8 cellular contexts compared by ENCODE assay signal in genomic region chr11:67615455-67616430, GRCh38. TPM values are rescaled to one million over a fixed set of nuclear protein-coding genes. Genes with fewer than 3 reads are reported as not detected.
DNase-seq lines count a peak whose midpoint lies in the region; ATAC-seq, FAIRE-seq and TF ChIP-seq lines count a peak whose summit lies in the region.

No MANE protein-coding gene starts in this region.

- BruUV-seq in HCT116 (replicated peaks; lab: Mats Ljungman, UMichigan) (no TSS peak), GM12878 (replicated peaks; lab: Mats Ljungman, UMichigan) (no TSS peak)

- H3K27ac ChIP-seq in BLaER1 treated with 17β-estradiol and CSF1 and Interleukin-3, amounts not matched to agents 10 nM and 100 nM: peak overlapping the region in 7 of 11 experiments; percentile 90 to 98 (median 94); a peak in 10 of 22 replicates
- H3K27ac ChIP-seq in HCT116 (ENCODE audit: low read depth, low read length) (no peak overlapping the region; the same call in 1 of the 2 replicates), SK-N-SH (ENCODE audit: low read depth in 2 of 2, low read length in 1 of 2) (no peak overlapping the region), GM12878 (ENCODE audit: control insufficient read depth, insufficient read depth) (no peak overlapping the region), right lobe of liver (no peak overlapping the region), upper lobe of right lung (no peak overlapping the region)

- peak overlapping the region in 6 of 11 experiments; percentile 12 to 87 (median 80); a peak in 7 of 22 replicates for H3K9ac ChIP-seq in BLaER1 treated with 17β-estradiol and CSF1 and Interleukin-3, amounts not matched to agents 10 nM and 100 nM
- H3K9ac ChIP-seq in HCT116 (ENCODE audit: low read length): no peak overlapping the region
- H3K9ac ChIP-seq in SK-N-SH: no peak overlapping the region
- no peak overlapping the region for H3K9ac ChIP-seq in GM12878 (ENCODE audit: control insufficient read depth, insufficient read depth, low read length)

- H3K36me3 ChIP-seq in BLaER1 treated with 17β-estradiol and CSF1 and Interleukin-3, amounts not matched to agents 10 nM and 100 nM: peaks cover 20 to 28% (median 24%) of the 10 kb centered on the region in 11 experiments; a peak in 21 of 22 replicates
- H3K36me3 ChIP-seq in HCT116 (ENCODE audit: control insufficient read depth in 1 of 2, insufficient read depth in 2 of 2, low read length in 2 of 2): peaks cover 3 to 5% of the 10 kb centered on the region in 2 experiments; a peak in 3 of 4 replicates
- H3K36me3 ChIP-seq in SK-N-SH (replicated peaks in 1 of 2; ENCODE audit: control insufficient read depth in 1 of 2, insufficient read depth in 2 of 2, low read length in 1 of 2): peaks cover 0 to 20% of the 10 kb centered on the region in 2 experiments
- peaks cover 5 to 17% of the 10 kb centered on the region in 2 experiments; a peak in 3 of 4 replicates for H3K36me3 ChIP-seq in GM12878 (ENCODE audit: control insufficient read depth in 2 of 2, insufficient read depth in 2 of 2, low read length in 1 of 2)
- peaks cover 0 to 10% (median 3%) of the 10 kb centered on the region in 4 donors for H3K36me3 ChIP-seq in right lobe of liver
- H3K36me3 ChIP-seq in upper lobe of right lung: peaks cover 19% of the 10 kb centered on the region

- RAD21 ChIA-PET in HCT116 (lab: Charles Lee; ENCODE audit: low non-redundant PET in 1 of 2, low total read pairs in 2 of 2, uncharacterized antibody in 2 of 2, unreplicated experiment in 2 of 2) (no interaction called here), GM12878 (lab: Charles Lee; ENCODE audit: unreplicated experiment) (interaction anchor here (1.1 to 2.9 kb wide), 4 partner anchors 14 to 33 kb away, joined by 5 to 26 read pairs (median 8); partner anchors contain the start of genes GSTP1 and NUDT8)

- peak; percentile 71 to 94 (median 81) for TF ChIP-seq CTCF in HCT116 (IDR thresholded peaks at IDR 0.05 in 2 of 3, conservative IDR thresholded peaks at IDR 0.05 in 1 of 3; ENCODE audit: borderline replicate concordance in 1 of 3, insufficient read depth in 1 of 3, low read depth in 2 of 3, low read length in 2 of 3)
- peak; percentile 46 for TF ChIP-seq CTCF in SK-N-SH (IDR thresholded peaks at IDR 0.05)
- peak; percentile 51 to 77 (median 64) for TF ChIP-seq CTCF in GM12878 (IDR thresholded peaks at IDR 0.05 in 2 of 3, conservative IDR thresholded peaks at IDR 0.05 in 1 of 3; ENCODE audit: control insufficient read depth in 2 of 3, extremely low read depth in 1 of 3, insufficient read depth in 1 of 3, low read depth in 3 of 3, low read length in 3 of 3)
- TF ChIP-seq CTCF in right lobe of liver (IDR thresholded peaks at IDR 0.05): peak; percentile 61 to 72 (median 66)
- TF ChIP-seq CTCF in upper lobe of right lung (IDR thresholded peaks at IDR 0.05): peak; percentile 47

- CTCF ChIA-PET in HCT116 (lab: Charles Lee): interaction anchor here (0.6 to 1.7 kb wide), 3 partner anchors 43 to 792 kb away, joined by 3 to 14 read pairs (median 5); no protein-coding TSS in a partner anchor
- CTCF ChIA-PET in SK-N-SH (lab: Yijun Ruan, JAX): interaction anchor here (1.1 to 7.1 kb wide), 4 partner anchors 13 to 44 kb away, joined by 4 to 107 read pairs (median 14); partner anchors contain the start of genes GSTP1 and NUDT8
- CTCF ChIA-PET in GM12878 (lab: Yijun Ruan, JAX): interaction anchor here (0.6 to 6.0 kb wide), 9 partner anchors 9 to 44 kb away, joined by 3 to 71 read pairs (median 4); partner anchors contain the start of genes GSTP1 and NUDT8

- no peak overlapping the region for H3K4me3 ChIP-seq in BLaER1 treated with 17β-estradiol and CSF1 and Interleukin-3, amounts not matched to agents 10 nM and 100 nM
- H3K4me3 ChIP-seq in HCT116 (replicated peaks in 1 of 2; ENCODE audit: low read depth in 1 of 2, low read length in 2 of 2) (no peak overlapping the region), SK-N-SH (ENCODE audit: low read depth in 2 of 2, low read length in 1 of 2) (no peak overlapping the region), GM12878 (no peak overlapping the region), right lobe of liver (no peak overlapping the region), upper lobe of right lung (no peak overlapping the region)

- SMC1A ChIA-PET in GM12878 (lab: Charles Lee; ENCODE audit: uncharacterized antibody, unreplicated experiment): interaction anchor here (0.6 to 3.4 kb wide), 8 partner anchors 13 to 387 kb away, joined by 3 to 15 read pairs (median 6); partner anchors contain the start of genes GSTP1 and NUDT8

- TF ChIP-seq EP300 in SK-N-SH (IDR thresholded peaks at IDR 0.05; ENCODE audit: borderline replicate concordance in 1 of 2, low read depth in 1 of 2, low read length in 1 of 2) (no peak), GM12878 (IDR thresholded peaks at IDR 0.05; ENCODE audit: borderline replicate concordance in 1 of 2, control insufficient read depth in 1 of 2, low read depth in 2 of 2, low read length in 2 of 2) (no peak)

- TF ChIP-seq RAD21 in HCT116 (IDR thresholded peaks at IDR 0.05; ENCODE audit: low read depth) (peak; percentile 43), SK-N-SH (IDR thresholded peaks at IDR 0.05; ENCODE audit: low read length) (no peak), GM12878 (IDR thresholded peaks at IDR 0.05; ENCODE audit: insufficient read depth, low read depth, low read length) (peak; percentile 27; the same call in 1 of the 2 replicates)

- H3K9me2 ChIP-seq in HCT116 (ENCODE audit: insufficient read depth) (no peaks in the 10 kb centered on the region), SK-N-SH (no peaks in the 10 kb centered on the region)

- WGBS in SK-N-SH (ENCODE audit: low lambda C conversion rate): 43% methylated on average over 33 of the region's 37 CpGs
- WGBS in GM12878 (ENCODE audit: insufficient coverage, insufficient replicate concordance, low lambda C conversion rate, missing lambda C conversion rate): 67% methylated on average over 34 of the region's 37 CpGs
- 50% methylated on average over 8 of the region's 37 CpGs for WGBS in right lobe of liver (ENCODE audit: insufficient coverage, low coverage, low lambda C conversion rate, missing lambda C conversion rate)

- H2AFZ ChIP-seq in HCT116 (ENCODE audit: low read depth, low read length, poor library complexity, severe bottlenecking) (no peak overlapping the region), SK-N-SH (ENCODE audit: low read depth) (no peak overlapping the region), GM12878 (ENCODE audit: control insufficient read depth, low read depth, low read length) (no peak overlapping the region)

- no peaks in the 10 kb centered on the region for H3F3A ChIP-seq in SK-N-SH (replicated peaks; ENCODE audit: insufficient read depth)

- intact Hi-C loops in HCT116 (cut with micrococcal nuclease) (loop anchor here (1.0 kb wide), 1 partner anchor 44 kb away; no protein-coding TSS in a partner anchor), GM12878 (cut with micrococcal nuclease; ENCODE audit: unreplicated experiment) (no loop called here), right lobe of liver (cut with DNase I) (no loop called here), upper lobe of right lung (cut with DNase I) (no loop called here)

- peak; percentile 87 for ATAC-seq in HCT116
- peak; percentile 56 for ATAC-seq in GM12878
- peak; percentile 83 to 87 (median 86) for ATAC-seq in right lobe of liver
- ATAC-seq in upper lobe of right lung: peak; percentile 70
- ATAC-seq in GM21447 (IDR thresholded peaks at IDR 0.05; ENCODE audit: unreplicated experiment): no peak
- ATAC-seq in HG03521 (IDR thresholded peaks at IDR 0.05; ENCODE audit: unreplicated experiment): no peak

- H4K20me1 ChIP-seq in BLaER1 treated with 17β-estradiol and CSF1 and Interleukin-3, amounts not matched to agents 10 nM and 100 nM: peaks cover 0 to 17% (median 3%) of the 10 kb centered on the region in 11 experiments; a peak in 5 of 22 replicates
- no peaks in the 10 kb centered on the region for H4K20me1 ChIP-seq in HCT116 (ENCODE audit: insufficient read depth)
- H4K20me1 ChIP-seq in SK-N-SH (ENCODE audit: insufficient read depth): peaks cover 2% of the 10 kb centered on the region; the same call in 1 of the 2 replicates
- H4K20me1 ChIP-seq in GM12878 (ENCODE audit: control insufficient read depth, insufficient read depth): no peaks in the 10 kb centered on the region

- peak overlapping the region in 9 of 11 experiments; percentile 89 to 98 (median 96); a peak in 18 of 22 replicates for H3K4me2 ChIP-seq in BLaER1 treated with 17β-estradiol and CSF1 and Interleukin-3, amounts not matched to agents 10 nM and 100 nM
- H3K4me2 ChIP-seq in HCT116 (ENCODE audit: low read length): no peak overlapping the region
- H3K4me2 ChIP-seq in SK-N-SH: no peak overlapping the region
- no peak overlapping the region for H3K4me2 ChIP-seq in GM12878 (ENCODE audit: control insufficient read depth, insufficient read depth)

- H3K4me1 ChIP-seq in BLaER1 treated with 17β-estradiol and CSF1 and Interleukin-3, amounts not matched to agents 10 nM and 100 nM: peaks cover 22 to 42% (median 41%) of the 10 kb centered on the region in 10 experiments
- H3K4me1 ChIP-seq in HCT116 (ENCODE audit: control insufficient read depth in 1 of 2, insufficient read depth in 2 of 2, low read length in 2 of 2): peaks cover 2 to 13% of the 10 kb centered on the region in 2 experiments; a peak in 2 of 4 replicates
- H3K4me1 ChIP-seq in SK-N-SH (ENCODE audit: control insufficient read depth in 1 of 2, insufficient read depth in 2 of 2, low read depth in 1 of 2, low read length in 1 of 2): no peaks in the 10 kb centered on the region; a peak in 1 of 4 replicates
- H3K4me1 ChIP-seq in GM12878 (ENCODE audit: control insufficient read depth, insufficient read depth, low read length): peaks cover 22% of the 10 kb centered on the region
- peaks cover 0 to 7% (median 0%) of the 10 kb centered on the region in 4 donors for H3K4me1 ChIP-seq in right lobe of liver
- H3K4me1 ChIP-seq in upper lobe of right lung: peaks cover 13% of the 10 kb centered on the region

- peaks cover 0 to 10% (median 0%) of the 10 kb centered on the region in 11 experiments; a peak in 5 of 22 replicates for H3K9me3 ChIP-seq in BLaER1 treated with 17β-estradiol and CSF1 and Interleukin-3, amounts not matched to agents 10 nM and 100 nM (replicated peaks in 1 of 11)
- H3K9me3 ChIP-seq in HCT116 (ENCODE audit: control insufficient read depth in 1 of 2, insufficient read depth in 1 of 2, low read depth in 1 of 2, low read length in 2 of 2): no peaks in the 10 kb centered on the region
- no peaks in the 10 kb centered on the region for H3K9me3 ChIP-seq in SK-N-SH
- no peaks in the 10 kb centered on the region for H3K9me3 ChIP-seq in GM12878 (replicated peaks; ENCODE audit: control insufficient read depth, insufficient read depth, low read length)
- no peaks in the 10 kb centered on the region for H3K9me3 ChIP-seq in right lobe of liver
- H3K9me3 ChIP-seq in upper lobe of right lung: no peaks in the 10 kb centered on the region

- in situ Hi-C loops in GM12878 (cut with MboI): no loop called here

- FAIRE-seq in GM12878 (lab: Jason Lieb, UNC): no peak

- peaks cover 0 to 11% (median 0%) of the 10 kb centered on the region in 11 experiments; a peak in 6 of 22 replicates for H3K27me3 ChIP-seq in BLaER1 treated with 17β-estradiol and CSF1 and Interleukin-3, amounts not matched to agents 10 nM and 100 nM
- H3K27me3 ChIP-seq in HCT116 (ENCODE audit: insufficient read depth, low read length) (no peaks in the 10 kb centered on the region), SK-N-SH (ENCODE audit: insufficient read depth) (no peaks in the 10 kb centered on the region), GM12878 (replicated peaks in 1 of 2; ENCODE audit: control insufficient read depth in 2 of 2, insufficient read depth in 2 of 2, low read length in 1 of 2) (no peaks in the 10 kb centered on the region), right lobe of liver (no peaks in the 10 kb centered on the region), upper lobe of right lung (no peaks in the 10 kb centered on the region)

- TF ChIP-seq POLR2A in HCT116 (IDR thresholded peaks at IDR 0.05; ENCODE audit: borderline replicate concordance, extremely low read depth, insufficient read depth, insufficient read length) (no peak), GM12878 (IDR thresholded peaks at IDR 0.05; ENCODE audit: low read depth, low read length) (peak; percentile 35; the same call in 1 of the 2 replicates), right lobe of liver (IDR thresholded peaks at IDR 0.05) (no peak)

- POLR2A ChIA-PET in HCT116 (lab: Charles Lee) (no interaction called here), SK-N-SH (lab: Yijun Ruan, JAX) (interaction anchor here (1.5 kb wide), 1 partner anchor 14 kb away, joined by 4 read pairs; the partner anchor contains the start of gene NUDT8), GM12878 (lab: Charles Lee) (interaction anchor here (1.0 to 3.5 kb wide), 6 partner anchors 14 to 32 kb away, joined by 3 to 25 read pairs (median 4); partner anchors contain the start of genes GSTP1 and NUDT8)

- H3K79me2 ChIP-seq in HCT116 (ENCODE audit: insufficient read depth, low read length): no peaks in the 10 kb centered on the region
- H3K79me2 ChIP-seq in SK-N-SH (ENCODE audit: insufficient read depth): no peaks in the 10 kb centered on the region
- H3K79me2 ChIP-seq in GM12878 (ENCODE audit: control insufficient read depth, insufficient read depth, low read length): no peaks in the 10 kb centered on the region

- peak; percentile 41 for DNase-seq in HCT116 (ENCODE audit: low read depth, low spot score)
- peak; percentile 76 for DNase-seq in SK-N-SH
- DNase-seq in GM12878 (ENCODE audit: low read depth, low spot score): no peak
- peak; percentile 73 to 81 (median 77) for DNase-seq in right lobe of liver
- peak; percentile 78 for DNase-seq in upper lobe of right lung

RNA-seq across cellular contexts. Expression of gene NDUFV1, which starts 9.0 kb away (rescaled TPM):
- 242 TPM for total RNA-seq in HCT116 (2021; ENCODE audit: unreplicated experiment)
- 232 and 287 TPM in 2 replicates for polyA plus RNA-seq in HCT116 (2012)
- polyA plus RNA-seq in SK-N-SH (2012; rRNA removed): 220 and 278 TPM in 2 replicates
- 107 and 138 TPM in 2 replicates for polyA plus RNA-seq in SK-N-SH (2012; cell fraction: cytosol; rRNA removed)
- polyA plus RNA-seq in SK-N-SH (2012; cell fraction: nucleus; rRNA removed): 658 and 815 TPM in 2 replicates
- 213 and 251 TPM in 2 replicates for total RNA-seq in GM12878 (2013; cell fraction: nucleolus; rRNA removed)
- 301 and 330 TPM in 2 replicates for total RNA-seq in GM12878 (2014; rRNA removed)
- 162 and 166 TPM in 2 replicates for total RNA-seq in GM12878 (2014; rRNA removed; fragmentation: Illumina TruSeq; extraction: Trizol)
- 310 and 312 TPM in 2 replicates for total RNA-seq in GM12878 (2021)
- polyA plus RNA-seq in GM12878 (2011; ENCODE audit: low read depth): 75.2 TPM
- polyA plus RNA-seq in GM12878 (2011; rRNA removed): 97.9 and 184 TPM in 2 replicates
- polyA plus RNA-seq in GM12878 (2011; cell fraction: cytosol; rRNA removed): 278 and 410 TPM in 2 replicates
- polyA plus RNA-seq in GM12878 (2011; cell fraction: nucleus; rRNA removed): 516 and 698 TPM in 2 replicates
- polyA plus RNA-seq in GM12878 (2012): 210 and 225 TPM in 2 replicates
- 37.6 and 129 TPM in 2 replicates for polyA plus RNA-seq in GM12878 (2014; fragmentation: Illumina TruSeq; extraction: Trizol)
- 10 to 100 TPM in 1 of 2 experiments, 1 to 10 TPM in 1; 8.2 to 51.7 TPM for polyA plus RNA-seq in GM12878 (2014; fragmentation: Nextera tagmentation; extraction: Ambion mirVana)
- polyA plus RNA-seq in GM12878 (2014; rRNA removed): 277 and 312 TPM in 2 replicates
- 100 to 1,000 TPM; 348 to 380 TPM for polyA plus RNA-seq in GM12878 (2016; fragmentation: Nextera tagmentation; extraction: Ambion mirVana)
- 107 and 172 TPM in 2 replicates for polyA minus RNA-seq in GM12878 (2011; rRNA and poly(A)+ RNA removed)
- 90.7 and 96.4 TPM in 2 replicates for polyA minus RNA-seq in GM12878 (2011; cell fraction: cytosol; rRNA and poly(A)+ RNA removed)
- polyA minus RNA-seq in GM12878 (2011; cell fraction: nucleus; rRNA and poly(A)+ RNA removed): 83.2 and 139 TPM in 2 replicates
- 100 to 1,000 TPM; 151 to 214 (median 163) TPM for total RNA-seq in right lobe of liver
- 141 TPM for total RNA-seq in upper lobe of right lung

RNA-seq across cellular contexts. Expression of gene NUDT8, which starts 14.0 kb away (rescaled TPM):
- total RNA-seq in HCT116 (2021; ENCODE audit: unreplicated experiment) (18.7 TPM), GM12878 (2014; rRNA removed) (15.9 and 18.2 TPM in 2 replicates), GM12878 (2014; rRNA removed; fragmentation: Illumina TruSeq; extraction: Trizol) (3.3 and 4.8 TPM in 2 replicates), GM12878 (2021) (16.5 and 16.9 TPM in 2 replicates), right lobe of liver (10 to 100 TPM; 12.7 to 31.4 (median 18.3) TPM), upper lobe of right lung (12.2 TPM)
- 18.5 and 19.0 TPM in 2 replicates for polyA plus RNA-seq in HCT116 (2012)
- polyA plus RNA-seq in SK-N-SH (2012; rRNA removed) (2.2 and 2.7 TPM in 2 replicates), GM12878 (2011; rRNA removed) (1.6 and 3.7 TPM in 2 replicates), GM12878 (2014; fragmentation: Illumina TruSeq; extraction: Trizol) (0.30 and 2.9 TPM in 2 replicates), GM12878 (2014; fragmentation: Nextera tagmentation; extraction: Ambion mirVana) (1 to 10 TPM in 1 of 2 experiments, under 1 TPM in 1; 0.32 to 1.1 TPM), GM12878 (2014; rRNA removed) (14.9 and 18.8 TPM in 2 replicates), GM12878 (2016; fragmentation: Nextera tagmentation; extraction: Ambion mirVana) (10 to 100 TPM; 16.9 to 17.7 TPM)
- 1.7 and 2.3 TPM in 2 replicates for polyA plus RNA-seq in SK-N-SH (2012; cell fraction: cytosol; rRNA removed)
- polyA plus RNA-seq in SK-N-SH (2012; cell fraction: nucleus; rRNA removed): 10.3 and 23.0 TPM in 2 replicates
- 10.2 and 10.6 TPM in 2 replicates for total RNA-seq in GM12878 (2013; cell fraction: nucleolus; rRNA removed)
- 2.4 TPM for polyA plus RNA-seq in GM12878 (2011; ENCODE audit: low read depth)
- 12.1 and 15.1 TPM in 2 replicates for polyA plus RNA-seq in GM12878 (2011; cell fraction: cytosol; rRNA removed)
- 27.4 and 32.4 TPM in 2 replicates for polyA plus RNA-seq in GM12878 (2011; cell fraction: nucleus; rRNA removed)
- 12.1 and 17.5 TPM in 2 replicates for polyA plus RNA-seq in GM12878 (2012)
- 2.5 and 5.0 TPM in 2 replicates for polyA minus RNA-seq in GM12878 (2011; rRNA and poly(A)+ RNA removed)
- polyA minus RNA-seq in GM12878 (2011; cell fraction: cytosol; rRNA and poly(A)+ RNA removed): 6.7 and 6.8 TPM in 2 replicates
- polyA minus RNA-seq in GM12878 (2011; cell fraction: nucleus; rRNA and poly(A)+ RNA removed): 13.8 and 19.5 TPM in 2 replicates

RNA-seq across cellular contexts. Expression of gene TBX10, which starts 23.8 kb away (rescaled TPM):
- not detected for total RNA-seq in HCT116 (2021; ENCODE audit: unreplicated experiment)
- not detected in 2 replicates for polyA plus RNA-seq in HCT116 (2012)
- polyA plus RNA-seq in SK-N-SH (2012; rRNA removed): not detected in 2 replicates
- not detected in 2 replicates for polyA plus RNA-seq in SK-N-SH (2012; cell fraction: cytosol; rRNA removed)
- not detected in 2 replicates for polyA plus RNA-seq in SK-N-SH (2012; cell fraction: nucleus; rRNA removed)
- total RNA-seq in GM12878 (2013; cell fraction: nucleolus; rRNA removed): 0.32 TPM in 1 of 2 replicates, not detected in the other
- 0.22 and 0.23 TPM in 2 replicates for total RNA-seq in GM12878 (2014; rRNA removed)
- total RNA-seq in GM12878 (2014; rRNA removed; fragmentation: Illumina TruSeq; extraction: Trizol): 0.18 TPM in 1 of 2 replicates, not detected in the other
- 0.16 and 0.26 TPM in 2 replicates for total RNA-seq in GM12878 (2021)
- polyA plus RNA-seq in GM12878 (2011; ENCODE audit: low read depth): not detected
- not detected in 2 replicates for polyA plus RNA-seq in GM12878 (2011; rRNA removed)
- polyA plus RNA-seq in GM12878 (2011; cell fraction: cytosol; rRNA removed): 0.07 and 0.13 TPM in 2 replicates
- 0.25 and 0.27 TPM in 2 replicates for polyA plus RNA-seq in GM12878 (2011; cell fraction: nucleus; rRNA removed)
- polyA plus RNA-seq in GM12878 (2012): 0.08 TPM in 1 of 2 replicates, not detected in the other
- polyA plus RNA-seq in GM12878 (2014; fragmentation: Illumina TruSeq; extraction: Trizol): 0.10 and 0.16 TPM in 2 replicates
- polyA plus RNA-seq in GM12878 (2014; fragmentation: Nextera tagmentation; extraction: Ambion mirVana): not detected
- polyA plus RNA-seq in GM12878 (2014; rRNA removed): 0.15 and 0.44 TPM in 2 replicates
- polyA plus RNA-seq in GM12878 (2016; fragmentation: Nextera tagmentation; extraction: Ambion mirVana): under 1 TPM in 1 of 2 experiments, not detected in 1; 0.17 TPM
- not detected in 2 replicates for polyA minus RNA-seq in GM12878 (2011; rRNA and poly(A)+ RNA removed)
- polyA minus RNA-seq in GM12878 (2011; cell fraction: cytosol; rRNA and poly(A)+ RNA removed): not detected in 2 replicates
- polyA minus RNA-seq in GM12878 (2011; cell fraction: nucleus; rRNA and poly(A)+ RNA removed): not detected in 2 replicates
- total RNA-seq in right lobe of liver: under 1 TPM in 5 of 6 experiments, not detected in 1; 0.24 to 0.49 (median 0.34) TPM
- not detected for total RNA-seq in upper lobe of right lung

RNA-seq across cellular contexts. Expression of gene GSTP1, which starts 32.1 kb away (rescaled TPM):
- total RNA-seq in HCT116 (2021; ENCODE audit: unreplicated experiment): 893 TPM
- 1,051 and 1,266 TPM in 2 replicates for polyA plus RNA-seq in HCT116 (2012)
- 488 and 745 TPM in 2 replicates for polyA plus RNA-seq in SK-N-SH (2012; rRNA removed)
- polyA plus RNA-seq in SK-N-SH (2012; cell fraction: cytosol; rRNA removed): 313 and 440 TPM in 2 replicates
- polyA plus RNA-seq in SK-N-SH (2012; cell fraction: nucleus; rRNA removed): 348 and 460 TPM in 2 replicates
- total RNA-seq in GM12878 (2013; cell fraction: nucleolus; rRNA removed): 76.8 and 83.9 TPM in 2 replicates
- total RNA-seq in GM12878 (2014; rRNA removed): 1,623 and 1,788 TPM in 2 replicates
- 587 and 627 TPM in 2 replicates for total RNA-seq in GM12878 (2014; rRNA removed; fragmentation: Illumina TruSeq; extraction: Trizol)
- 831 and 852 TPM in 2 replicates for total RNA-seq in GM12878 (2021)
- 420 TPM for polyA plus RNA-seq in GM12878 (2011; ENCODE audit: low read depth)
- polyA plus RNA-seq in GM12878 (2011; rRNA removed): 511 and 1,079 TPM in 2 replicates
- 1,654 and 1,666 TPM in 2 replicates for polyA plus RNA-seq in GM12878 (2011; cell fraction: cytosol; rRNA removed)
- 1,290 and 1,384 TPM in 2 replicates for polyA plus RNA-seq in GM12878 (2011; cell fraction: nucleus; rRNA removed)
- 985 and 986 TPM in 2 replicates for polyA plus RNA-seq in GM12878 (2012)
- polyA plus RNA-seq in GM12878 (2014; fragmentation: Illumina TruSeq; extraction: Trizol): 158 and 501 TPM in 2 replicates
- 100 to 1,000 TPM; 469 to 685 TPM for polyA plus RNA-seq in GM12878 (2014; fragmentation: Nextera tagmentation; extraction: Ambion mirVana)
- 1,173 and 1,340 TPM in 2 replicates for polyA plus RNA-seq in GM12878 (2014; rRNA removed)
- 1,000 to 10,000 TPM; 1,222 to 1,443 TPM for polyA plus RNA-seq in GM12878 (2016; fragmentation: Nextera tagmentation; extraction: Ambion mirVana)
- polyA minus RNA-seq in GM12878 (2011; rRNA and poly(A)+ RNA removed): 586 and 669 TPM in 2 replicates
- polyA minus RNA-seq in GM12878 (2011; cell fraction: cytosol; rRNA and poly(A)+ RNA removed): 272 and 288 TPM in 2 replicates
- polyA minus RNA-seq in GM12878 (2011; cell fraction: nucleus; rRNA and poly(A)+ RNA removed): 191 and 230 TPM in 2 replicates
- 10 to 100 TPM; 16.6 to 51.4 (median 32.3) TPM for total RNA-seq in right lobe of liver
- total RNA-seq in upper lobe of right lung: 751 TPM

RNA-seq across cellular contexts. Expression of gene ACY3, which starts 34.8 kb away (rescaled TPM):
- total RNA-seq in HCT116 (2021; ENCODE audit: unreplicated experiment): 0.30 TPM
- polyA plus RNA-seq in HCT116 (2012): 0.15 and 0.16 TPM in 2 replicates
- polyA plus RNA-seq in SK-N-SH (2012; rRNA removed): not detected in 2 replicates
- polyA plus RNA-seq in SK-N-SH (2012; cell fraction: cytosol; rRNA removed): not detected in 2 replicates
- polyA plus RNA-seq in SK-N-SH (2012; cell fraction: nucleus; rRNA removed): not detected in 2 replicates
- total RNA-seq in GM12878 (2013; cell fraction: nucleolus; rRNA removed): not detected in 2 replicates
- 20.2 and 27.8 TPM in 2 replicates for total RNA-seq in GM12878 (2014; rRNA removed)
- total RNA-seq in GM12878 (2014; rRNA removed; fragmentation: Illumina TruSeq; extraction: Trizol): 12.2 and 12.8 TPM in 2 replicates
- total RNA-seq in GM12878 (2021): 23.5 and 24.3 TPM in 2 replicates
- polyA plus RNA-seq in GM12878 (2011; ENCODE audit: low read depth): 1.5 TPM
- 0.33 and 0.83 TPM in 2 replicates for polyA plus RNA-seq in GM12878 (2011; rRNA removed)
- polyA plus RNA-seq in GM12878 (2011; cell fraction: cytosol; rRNA removed): 1.3 and 1.8 TPM in 2 replicates
- polyA plus RNA-seq in GM12878 (2011; cell fraction: nucleus; rRNA removed): 1.9 and 2.8 TPM in 2 replicates
- polyA plus RNA-seq in GM12878 (2012): 3.7 and 6.2 TPM in 2 replicates
- 6.3 and 17.8 TPM in 2 replicates for polyA plus RNA-seq in GM12878 (2014; fragmentation: Illumina TruSeq; extraction: Trizol)
- polyA plus RNA-seq in GM12878 (2014; fragmentation: Nextera tagmentation; extraction: Ambion mirVana): 10 to 100 TPM; 13.1 to 14.4 TPM
- polyA plus RNA-seq in GM12878 (2014; rRNA removed): 30.7 and 36.1 TPM in 2 replicates
- polyA plus RNA-seq in GM12878 (2016; fragmentation: Nextera tagmentation; extraction: Ambion mirVana): 10 to 100 TPM; 16.8 to 22.4 TPM
- 0.88 and 1.7 TPM in 2 replicates for polyA minus RNA-seq in GM12878 (2011; rRNA and poly(A)+ RNA removed)
- 1.3 TPM in 1 of 2 replicates, not detected in the other for polyA minus RNA-seq in GM12878 (2011; cell fraction: cytosol; rRNA and poly(A)+ RNA removed)
- 0.48 TPM in 1 of 2 replicates, not detected in the other for polyA minus RNA-seq in GM12878 (2011; cell fraction: nucleus; rRNA and poly(A)+ RNA removed)
- 10 to 100 TPM in 4 of 6 experiments, 1 to 10 TPM in 2; 6.8 to 17.9 (median 12.4) TPM for total RNA-seq in right lobe of liver
- total RNA-seq in upper lobe of right lung: 0.32 TPM

Comparison
In these comparisons a context has a peak if more than half of its experiments do, and no peak if none do; other contexts are left out.
1. H3K27ac ChIP-seq: peak in BLaER1 treated with 17β-estradiol and CSF1 and Interleukin-3, amounts not matched to agents 10 nM and 100 nM (7 of 11); none in HCT116 (single experiment), SK-N-SH (0 of 2), GM12878 (single experiment), right lobe of liver (0 of 3) and upper lobe of right lung (single experiment).
2. H3K4me2 ChIP-seq: peak in BLaER1 treated with 17β-estradiol and CSF1 and Interleukin-3, amounts not matched to agents 10 nM and 100 nM (9 of 11); none in HCT116 (single experiment), SK-N-SH (single experiment) and GM12878 (single experiment).
3. H3K9ac ChIP-seq: peak in BLaER1 treated with 17β-estradiol and CSF1 and Interleukin-3, amounts not matched to agents 10 nM and 100 nM (6 of 11); none in HCT116 (single experiment), SK-N-SH (single experiment) and GM12878 (single experiment).
4. ATAC-seq: peak in HCT116 (single experiment), GM12878 (single experiment), right lobe of liver (4 of 4) and upper lobe of right lung (single experiment); none in GM21447 (single experiment) and HG03521 (single experiment).
5. Peak in every context shown above with its lines, with median percentiles within 50 percentile points of each other: CTCF ChIP-seq.